In genomic region chr1:6261615-6261995, GRCh38 we compare ENCODE assay signal across 9 cellular contexts.
DNase-seq lines count a peak whose midpoint lies in the region; ATAC-seq, FAIRE-seq and TF ChIP-seq lines count a peak whose summit lies in the region.
"Had no signal": no experiment of that assay in that cellular context is flagged by ENCODE, and none has a peak within 500 bp of the region (broad histone marks: within the 10 kb centered on the region; RNA-seq: fewer than 3 reads in every experiment).

No MANE protein-coding gene starts in this region.

- no peak overlapping the region for H3K9ac ChIP-seq in SK-N-MC (ENCODE audit: insufficient read length)

- no peak for FAIRE-seq in H54 (lab: Jason Lieb, UNC)

- ATAC-seq in HG03520 (IDR thresholded peaks at IDR 0.05; ENCODE audit: unreplicated experiment): no peak

- peak; percentile 78 for DNase-seq in DMS 273 (lab: John Stamatoyannopoulos, UW; ENCODE audit: unreplicated experiment)
- DNase-seq in DMS 273 treated with DMSO at 0.1 percent for 48 hours (lab: John Stamatoyannopoulos, UW): no peak
- no peak for DNase-seq in SK-N-MC (ENCODE audit: low read depth, low spot score)
- peak in 1 of 2 donors; percentile 24 for DNase-seq in foreskin fibroblast
- DNase-seq in skeletal muscle cell (ENCODE audit: low read depth): no peak
- no peak for DNase-seq in H54 (ENCODE audit: insufficient read length, low spot score)
- DNase-seq in HuH-7.5 (ENCODE audit: low spot score): no peak

- H3K36me3 ChIP-seq in SK-N-MC (ENCODE audit: insufficient read depth, low read length): no peaks in the 10 kb centered on the region

- no peak for TF ChIP-seq POLR2A in H54 (IDR thresholded peaks at IDR 0.05; ENCODE audit: low read depth, low read length)

- H3K27ac ChIP-seq in SK-N-MC: no peak overlapping the region
- H3K27ac ChIP-seq: 22Rv1 had no signal

- TF ChIP-seq CTCF in foreskin fibroblast (IDR thresholded peaks at IDR 0.05; ENCODE audit: low read depth, low read length): no peak

- H3K4me3 ChIP-seq in SK-N-MC: peak overlapping the region; percentile 79
- peak overlapping the region; percentile 46 to 55 for H3K4me3 ChIP-seq in foreskin fibroblast (ENCODE audit: low read depth in 1 of 2, low read length in 2 of 2)
- peak overlapping the region; percentile 50 for H3K4me3 ChIP-seq in skeletal muscle cell (ENCODE audit: low read depth, low read length)

- H3K9me3 ChIP-seq in SK-N-MC (ENCODE audit: low read depth, low read length): no peaks in the 10 kb centered on the region
